Comparison of ENCODE assay signal across 11 cellular contexts in the genomic region with DNA sequence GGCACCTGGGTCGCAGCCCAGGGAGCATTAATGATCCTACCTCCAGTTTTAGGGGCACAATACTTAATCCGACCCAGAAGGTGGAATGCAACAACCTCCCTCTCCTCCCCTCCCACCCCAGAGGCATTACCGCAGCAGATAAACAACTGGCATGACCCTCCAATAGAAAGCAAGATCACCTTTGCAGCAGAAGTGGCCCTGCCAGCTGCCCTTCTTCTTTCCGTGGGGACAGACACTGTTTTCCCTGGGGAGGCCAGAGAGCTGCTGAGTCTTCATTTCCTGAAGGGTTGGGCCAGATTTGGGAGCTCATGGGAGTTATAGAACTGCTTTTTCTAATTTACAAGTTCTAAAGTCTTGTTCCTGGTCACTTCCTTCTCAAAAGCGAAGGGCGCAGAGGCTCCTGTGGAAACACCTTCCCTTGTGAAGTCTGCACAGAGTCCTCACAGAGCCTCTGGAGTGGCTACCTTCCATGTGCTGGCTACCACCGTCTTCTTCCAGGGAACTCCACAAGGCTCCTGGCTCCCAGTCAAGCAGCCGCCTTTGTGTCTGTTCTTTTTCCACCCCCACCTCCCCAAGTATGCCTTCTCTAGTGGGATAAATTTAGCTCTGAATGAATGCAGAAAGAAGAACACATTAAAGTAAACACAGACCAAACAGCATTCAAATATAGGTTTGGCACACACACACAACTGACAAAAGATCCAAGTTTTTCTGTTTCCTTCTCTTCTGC. TPM values are rescaled to one million over a fixed set of nuclear protein-coding genes. Genes with fewer than 3 reads are reported as not detected.
DNase-seq lines count a peak whose midpoint lies in the region; ATAC-seq and TF ChIP-seq lines count a peak whose summit lies in the region.
"Had no signal": no experiment of that assay in that cellular context is flagged by ENCODE, and none has a peak within 500 bp of the region (broad histone marks: within the 10 kb centered on the region; RNA-seq: fewer than 3 reads in every experiment).

No MANE protein-coding gene starts in this region.

- TF ChIP-seq CTCF in astrocyte of the cerebellum (IDR thresholded peaks at IDR 0.05; ENCODE audit: low read depth, low read length, missing control alignments) (no peak), uterus (IDR thresholded peaks at IDR 0.05) (no peak)

- H3K9me3 Mint-ChIP-seq in stimulated activated naive B cell treated with anti-CD40 and anti-IgM and Interleukin-4, amounts not matched to agents 10 μg/mL and 1 μg/mL and 100 μg/mL, for 72 hours, result no peaks in the 10 kb centered on the region
- H3K9me3 Mint-ChIP-seq: activated B cell treated with CpG ODN at 0.5 μM for 24 hours; activated naive CD8-positive, alpha-beta T cell treated with anti-CD3 and anti-CD28 coated beads, Interleukin-2, amount 50 U/mL, for 24 hours had no signal

- H3K27ac ChIP-seq in iPS-20b (ENCODE audit: low read length) (no peak overlapping the region), uterus (peak overlapping the region in 1 of 2 donors; percentile 64)

- peak overlapping the region; percentile 33; the same call in 1 of the 2 replicates for H3K9ac ChIP-seq in iPS-20b (ENCODE audit: low read depth, low read length)

- no peaks in the 10 kb centered on the region for H3K4me1 Mint-ChIP-seq in stimulated activated naive B cell treated with anti-CD40 and anti-IgM and Interleukin-4, amounts not matched to agents 10 μg/mL and 1 μg/mL and 100 μg/mL, for 72 hours
- H3K4me1 Mint-ChIP-seq: activated B cell treated with CpG ODN at 0.5 μM for 24 hours; activated naive CD8-positive, alpha-beta T cell treated with anti-CD3 and anti-CD28 coated beads, Interleukin-2, amount 50 U/mL, for 24 hours had no signal

- H3K27me3 ChIP-seq in iPS-20b (ENCODE audit: insufficient read depth, low read length) (no peaks in the 10 kb centered on the region; the same call in 1 of the 2 replicates), uterus (no peaks in the 10 kb centered on the region)

- no peaks in the 10 kb centered on the region for H3K9me3 ChIP-seq in iPS-20b (ENCODE audit: insufficient read depth, low read depth, low read length)
- no peaks in the 10 kb centered on the region for H3K9me3 ChIP-seq in uterus

- TF ChIP-seq POLR2A in uterus (IDR thresholded peaks at IDR 0.05), result no peak

- in situ Hi-C loops in astrocyte of the cerebellum (cut with HindIII; ENCODE audit: low sequenced_read_pairs), result no loop called here

- H3K4me3 ChIP-seq in astrocyte of the cerebellum (ENCODE audit: low read depth, low read length) (no peak overlapping the region), iPS-20b (ENCODE audit: low read length) (no peak overlapping the region), uterus (no peak overlapping the region)

- no peaks in the 10 kb centered on the region for H3K36me3 Mint-ChIP-seq in stimulated activated naive B cell treated with anti-CD40 and anti-IgM and Interleukin-4, amounts not matched to agents 10 μg/mL and 1 μg/mL and 100 μg/mL, for 72 hours

- no peak overlapping the region for H3K4me3 Mint-ChIP-seq in stimulated activated naive B cell treated with anti-CD40 and anti-IgM and Interleukin-4, amounts not matched to agents 10 μg/mL and 1 μg/mL and 100 μg/mL, for 72 hours
- H3K4me3 Mint-ChIP-seq: activated B cell treated with CpG ODN at 0.5 μM for 24 hours; activated naive CD8-positive, alpha-beta T cell treated with anti-CD3 and anti-CD28 coated beads, Interleukin-2, amount 50 U/mL, for 24 hours had no signal

- H3K36me3 ChIP-seq in iPS-20b (ENCODE audit: insufficient read depth, low read depth, low read length) (no peaks in the 10 kb centered on the region), uterus (no peaks in the 10 kb centered on the region)

- peaks cover 39 to 63% of the 10 kb centered on the region in 2 donors for H3K27me3 Mint-ChIP-seq in stimulated activated naive B cell treated with anti-CD40 and anti-IgM and Interleukin-4, amounts not matched to agents 10 μg/mL and 1 μg/mL and 100 μg/mL, for 72 hours

- DNase-seq in NCI-H345 (lab: John Stamatoyannopoulos, UW) (peak; percentile 12), NCI-H345 treated with DMSO at 0.1 percent for 48 hours (lab: John Stamatoyannopoulos, UW; ENCODE audit: unreplicated experiment) (no peak), astrocyte of the cerebellum (ENCODE audit: low read depth) (peak; percentile 57), uterus (peak; percentile 41 to 43), NCI-H526 treated with DMSO at 0.1 percent for 48 hours (lab: John Stamatoyannopoulos, UW) (no peak), Kasumi-1 (lab: John Stamatoyannopoulos, UW) (no peak)
- DNase-seq in stimulated activated naive B cell treated with anti-CD40 and anti-IgM and Interleukin-4, amounts not matched to agents 10 μg/mL and 1 μg/mL and 100 μg/mL, for 72 hours, result no peak
- DNase-seq: activated B cell treated with CpG ODN at 0.5 μM for 24 hours; activated naive CD8-positive, alpha-beta T cell treated with anti-CD3 and anti-CD28 coated beads, Interleukin-2, amount 50 U/mL, for 24 hours; activated T-cell treated with anti-CD3 and anti-CD28 coated beads for 4 hours had no signal

- H3K4me1 ChIP-seq in iPS-20b (ENCODE audit: insufficient read depth, low read length) (peaks cover 29% of the 10 kb centered on the region), uterus (peaks cover 0 to 10% of the 10 kb centered on the region in 2 donors)

- H3K27ac Mint-ChIP-seq in stimulated activated naive B cell treated with anti-CD40 and anti-IgM and Interleukin-4, amounts not matched to agents 10 μg/mL and 1 μg/mL and 100 μg/mL, for 72 hours, result no peak overlapping the region
- H3K27ac Mint-ChIP-seq: activated B cell treated with CpG ODN at 0.5 μM for 24 hours; activated naive CD8-positive, alpha-beta T cell treated with anti-CD3 and anti-CD28 coated beads, Interleukin-2, amount 50 U/mL, for 24 hours had no signal

- no peak for ATAC-seq in stimulated activated naive B cell treated with anti-CD40 and anti-IgM and Interleukin-4, amounts not matched to agents 10 μg/mL and 1 μg/mL and 100 μg/mL, for 72 hours (replicated peaks)
- ATAC-seq: activated naive CD8-positive, alpha-beta T cell treated with anti-CD3 and anti-CD28 coated beads, Interleukin-2, amount 50 U/mL, for 24 hours had no signal

- intact Hi-C loops in uterus (cut with DNase I; ENCODE audit: low total_unique reads), result no loop called here

RNA-seq across cellular contexts. Expression of a gene that starts 8.0 kb away (rescaled TPM):
- 10 to 100 TPM in 3 of 4 donors, 1 to 10 TPM in 1; 2.1 to 49.5 (median 26.3) TPM for total RNA-seq in uterus
- total RNA-seq: activated B cell treated with CpG ODN at 0.5 μM for 24 hours had no signal

Comparison
In these comparisons a context has a peak if more than half of its experiments do, and no peak if none do; other contexts are left out.
1. DNase-seq: peak in NCI-H345 (single experiment), astrocyte of the cerebellum (single experiment) and uterus (2 of 2); none in NCI-H345 treated with DMSO at 0.1 percent for 48 hours (single experiment), stimulated activated naive B cell treated with anti-CD40 and anti-IgM and Interleukin-4, amounts not matched to agents 10 μg/mL and 1 μg/mL and 100 μg/mL, for 72 hours (single experiment), NCI-H526 treated with DMSO at 0.1 percent for 48 hours (single experiment) and Kasumi-1 (0 of 2).